ENCODE assay signal across 2 cellular contexts in genomic region chr7:64978497-64979203, GRCh38.
A peak's percentile ranks its signal among the peaks of the same experiment; 100 is the strongest.
TF ChIP-seq lines count a peak whose summit lies in the region.

No MANE protein-coding gene starts in this region.

TF ChIP-seq in GM12878, 131 proteins besides CTCF, POLR2A, EP300 and RAD21:
- TF ChIP-seq ZNF217 (IDR thresholded peaks at IDR 0.05) (no peak), ZNF274 (IDR thresholded peaks at IDR 0.05; ENCODE audit: insufficient read depth, insufficient read length) (peak; percentile 54)

TF ChIP-seq in liver, 16 proteins besides CTCF, POLR2A, EP300 and RAD21:
- no peak for TF ChIP-seq JUND (IDR thresholded peaks at IDR 0.05)
TF ChIP-seq in liver: peak in this region for 0.
